7 cellular contexts compared by ENCODE assay signal in the genomic region with DNA sequence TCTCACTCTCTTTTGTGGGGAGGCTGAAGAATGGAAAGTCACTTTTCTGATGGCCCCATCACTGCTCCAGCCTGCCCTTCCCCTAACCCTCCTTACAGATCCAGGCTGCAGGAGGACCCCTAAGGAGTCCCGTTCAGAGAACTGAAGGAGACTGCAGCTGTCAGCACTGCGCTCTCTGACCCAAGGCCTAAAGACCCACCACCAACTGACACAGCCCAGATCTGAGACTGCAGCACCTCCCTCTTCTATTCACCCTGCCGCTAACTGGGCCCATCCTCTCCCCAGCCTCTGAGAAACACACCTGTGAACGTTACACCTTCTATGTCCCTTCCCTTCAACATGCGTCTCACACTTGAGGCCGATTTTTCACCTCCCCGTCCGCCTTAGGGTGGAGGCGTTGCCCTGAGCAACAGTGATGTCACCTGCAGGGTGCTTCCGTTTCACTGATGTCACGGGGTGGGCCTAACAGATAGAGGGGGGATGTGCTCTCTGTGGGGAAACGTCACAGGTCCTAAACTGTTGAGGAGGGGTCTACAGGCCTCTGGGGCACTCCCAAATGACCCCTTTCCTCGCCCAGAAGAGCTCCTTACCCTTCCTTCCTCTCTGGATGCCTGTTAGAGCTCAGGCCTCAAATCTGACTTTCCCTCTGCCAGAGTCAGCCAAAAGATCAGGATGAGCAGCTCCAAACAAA. TPM values are rescaled to one million over a fixed set of nuclear protein-coding genes. Genes with fewer than 3 reads are reported as not detected.
DNase-seq lines count a peak whose midpoint lies in the region; ATAC-seq, FAIRE-seq and TF ChIP-seq lines count a peak whose summit lies in the region.

No MANE protein-coding gene starts in this region.

- peak; percentile 85 for DNase-seq in activated CD4-positive, alpha-beta T cell treated with anti-CD3 and anti-CD28 coated beads, Interleukin-2, amount 10 ng/mL, durations not matched to agents 24 days and 14 days
- DNase-seq in astrocyte (ENCODE audit: low read depth) (no peak), thoracic aorta (ENCODE audit: low spot score) (no peak), cerebellar cortex (ENCODE audit: low spot score) (no peak), foreskin keratinocyte (no peak)
- DNase-seq in naive thymus-derived CD4-positive, alpha-beta T cell, result peak in 8 of 9 donors; percentile 48 to 91 (median 85)

- no peak for FAIRE-seq in astrocyte (lab: Jason Lieb, UNC)

- peak overlapping the region; percentile 14 for H3K27ac Mint-ChIP-seq in activated CD4-positive, alpha-beta T cell treated with anti-CD3 and anti-CD28 coated beads, Interleukin-2, amount 10 ng/mL, durations not matched to agents 24 days and 14 days
- peak overlapping the region; percentile 91 for H3K27ac Mint-ChIP-seq in astrocyte (ENCODE audit: unreplicated experiment)
- peak overlapping the region; percentile 58 to 99 (median 96) for H3K27ac Mint-ChIP-seq in naive thymus-derived CD4-positive, alpha-beta T cell

- H3K4me1 ChIP-seq in astrocyte (ENCODE audit: insufficient read depth, low read length), result peaks cover 79% of the 10 kb centered on the region
- peaks cover 42 to 81% of the 10 kb centered on the region in 2 donors for H3K4me1 ChIP-seq in naive thymus-derived CD4-positive, alpha-beta T cell (ENCODE audit: control insufficient read depth in 2 of 2, insufficient read depth in 2 of 2, low read length in 2 of 2)
- H3K4me1 ChIP-seq in thoracic aorta (ENCODE audit: control insufficient read depth in 1 of 2, low read depth in 2 of 2), result peaks cover 67 to 86% of the 10 kb centered on the region in 2 donors
- peaks cover 47% of the 10 kb centered on the region for H3K4me1 ChIP-seq in foreskin keratinocyte

- POLR2A ChIA-PET in naive thymus-derived CD4-positive, alpha-beta T cell (lab: Charles Lee), result interaction anchor here (4.3 kb wide), 1 partner anchor 12 kb away, joined by 27 read pairs; no protein-coding TSS in a partner anchor

- H3K36me3 ChIP-seq in astrocyte (ENCODE audit: insufficient read depth, low read length) (peaks cover 5% of the 10 kb centered on the region), thoracic aorta (no peaks in the 10 kb centered on the region)
- peaks cover 0 to 7% (median 0%) of the 10 kb centered on the region in 3 experiments for H3K36me3 ChIP-seq in naive thymus-derived CD4-positive, alpha-beta T cell (ENCODE audit: control insufficient read depth in 2 of 3, insufficient read depth in 3 of 3, low read length in 3 of 3)

- CTCF ChIA-PET in naive thymus-derived CD4-positive, alpha-beta T cell (lab: Charles Lee), result no interaction called here

- H3K9me3 ChIP-seq in astrocyte (ENCODE audit: insufficient read depth, low read depth, low read length) (no peaks in the 10 kb centered on the region), thoracic aorta (no peaks in the 10 kb centered on the region)
- no peaks in the 10 kb centered on the region for H3K9me3 ChIP-seq in naive thymus-derived CD4-positive, alpha-beta T cell (ENCODE audit: control insufficient read depth in 2 of 3, low read length in 3 of 3)

- H3K9ac ChIP-seq in astrocyte (ENCODE audit: low read length), result peak overlapping the region; percentile 95

- TF ChIP-seq CTCF in astrocyte (IDR thresholded peaks at IDR 0.05; ENCODE audit: insufficient read depth, low read depth, low read length), result no peak
- TF ChIP-seq CTCF in thoracic aorta (IDR thresholded peaks at IDR 0.05), result no peak
- TF ChIP-seq CTCF in foreskin keratinocyte (conservative IDR thresholded peaks at IDR 0.05), result no peak

- H3K9me3 Mint-ChIP-seq in activated CD4-positive, alpha-beta T cell treated with anti-CD3 and anti-CD28 coated beads, Interleukin-2, amount 10 ng/mL, durations not matched to agents 24 days and 14 days, result no peaks in the 10 kb centered on the region
- H3K9me3 Mint-ChIP-seq in astrocyte (ENCODE audit: unreplicated experiment), result no peaks in the 10 kb centered on the region
- H3K9me3 Mint-ChIP-seq in naive thymus-derived CD4-positive, alpha-beta T cell, result peaks cover 0 to 4% (median 0%) of the 10 kb centered on the region in 11 donors

- peak overlapping the region; percentile 87 for H3K4me2 ChIP-seq in astrocyte (ENCODE audit: low read length)

- peak overlapping the region; percentile 99 for H3K27ac ChIP-seq in astrocyte (ENCODE audit: low read depth, low read length)
- peak overlapping the region; percentile 94 for H3K27ac ChIP-seq in naive thymus-derived CD4-positive, alpha-beta T cell (ENCODE audit: low read depth, low read length)
- peak overlapping the region; percentile 77 to 86 for H3K27ac ChIP-seq in thoracic aorta
- H3K27ac ChIP-seq in foreskin keratinocyte, result no peak overlapping the region

- no peak overlapping the region for H3K4me3 ChIP-seq in astrocyte (ENCODE audit: insufficient read depth, low read depth, low read length)
- H3K4me3 ChIP-seq in naive thymus-derived CD4-positive, alpha-beta T cell (ENCODE audit: low read length), result no peak overlapping the region
- no peak overlapping the region for H3K4me3 ChIP-seq in thoracic aorta

- H3K4me3 Mint-ChIP-seq in activated CD4-positive, alpha-beta T cell treated with anti-CD3 and anti-CD28 coated beads, Interleukin-2, amount 10 ng/mL, durations not matched to agents 24 days and 14 days, result peak overlapping the region; percentile 24
- no peak overlapping the region for H3K4me3 Mint-ChIP-seq in astrocyte (ENCODE audit: unreplicated experiment)
- peak overlapping the region; percentile 58 to 99 (median 77) for H3K4me3 Mint-ChIP-seq in naive thymus-derived CD4-positive, alpha-beta T cell

- peaks cover 92% of the 10 kb centered on the region for H3K79me2 ChIP-seq in astrocyte (ENCODE audit: insufficient read depth, low read length)

- H3K27me3 Mint-ChIP-seq in activated CD4-positive, alpha-beta T cell treated with anti-CD3 and anti-CD28 coated beads, Interleukin-2, amount 10 ng/mL, durations not matched to agents 24 days and 14 days, result no peaks in the 10 kb centered on the region
- H3K27me3 Mint-ChIP-seq in astrocyte (ENCODE audit: low read depth, unreplicated experiment), result no peaks in the 10 kb centered on the region
- H3K27me3 Mint-ChIP-seq in naive thymus-derived CD4-positive, alpha-beta T cell, result no peaks in the 10 kb centered on the region

- peaks cover 18% of the 10 kb centered on the region for H3K36me3 Mint-ChIP-seq in activated CD4-positive, alpha-beta T cell treated with anti-CD3 and anti-CD28 coated beads, Interleukin-2, amount 10 ng/mL, durations not matched to agents 24 days and 14 days (ENCODE audit: low read depth)
- H3K36me3 Mint-ChIP-seq in astrocyte (ENCODE audit: low read depth, unreplicated experiment), result no peaks in the 10 kb centered on the region
- H3K36me3 Mint-ChIP-seq in naive thymus-derived CD4-positive, alpha-beta T cell, result peaks cover 0 to 13% (median 0%) of the 10 kb centered on the region in 5 donors

- intact Hi-C loops in activated CD4-positive, alpha-beta T cell treated with anti-CD3 and anti-CD28 coated beads, Interleukin-2, amount 10 ng/mL, durations not matched to agents 24 days and 14 days (cut with micrococcal nuclease), result loop anchor here (10.0 kb wide), 1 partner anchor 418 kb away; a partner anchor contains a TSS
- intact Hi-C loops in naive thymus-derived CD4-positive, alpha-beta T cell (cut with micrococcal nuclease), result loop anchor here in 1 of 2 donors (1.0 kb wide), 1 partner anchor 11 kb away; no protein-coding TSS in a partner anchor

- H2AFZ ChIP-seq in astrocyte (ENCODE audit: low read depth, low read length), result no peak overlapping the region

- ATAC-seq in naive thymus-derived CD4-positive, alpha-beta T cell, result peak; percentile 63
- ATAC-seq in thoracic aorta (ENCODE audit: insufficient number of reproducible peaks, low FRiP score, low read depth) (no peak), foreskin keratinocyte (no peak), GM18519 (IDR thresholded peaks at IDR 0.05; ENCODE audit: low FRiP score, unreplicated experiment) (no peak)

- peaks cover 77% of the 10 kb centered on the region for H4K20me1 ChIP-seq in astrocyte (ENCODE audit: insufficient read depth, low read length)

- H3K27me3 ChIP-seq in astrocyte (ENCODE audit: insufficient read depth, low read length) (no peaks in the 10 kb centered on the region), thoracic aorta (replicated peaks; ENCODE audit: insufficient read depth) (no peaks in the 10 kb centered on the region), foreskin keratinocyte (no peaks in the 10 kb centered on the region)
- H3K27me3 ChIP-seq in naive thymus-derived CD4-positive, alpha-beta T cell (ENCODE audit: control insufficient read depth in 2 of 2, insufficient read depth in 2 of 2, low read length in 2 of 2), result no peaks in the 10 kb centered on the region

- H3K4me1 Mint-ChIP-seq in activated CD4-positive, alpha-beta T cell treated with anti-CD3 and anti-CD28 coated beads, Interleukin-2, amount 10 ng/mL, durations not matched to agents 24 days and 14 days, result peaks cover 77% of the 10 kb centered on the region
- H3K4me1 Mint-ChIP-seq in astrocyte (ENCODE audit: low read depth, unreplicated experiment), result peaks cover 52% of the 10 kb centered on the region
- peaks cover 64 to 88% (median 81%) of the 10 kb centered on the region in 7 donors for H3K4me1 Mint-ChIP-seq in naive thymus-derived CD4-positive, alpha-beta T cell

RNA-seq across cellular contexts. Expression of a gene that starts 5.1 kb away (rescaled TPM):
- 14.7 and 15.4 TPM in 2 replicates for total RNA-seq in activated CD4-positive, alpha-beta T cell treated with anti-CD3 and anti-CD28 coated beads, Interleukin-2, amount 10 ng/mL, durations not matched to agents 24 days and 14 days
- 21.7 and 21.9 TPM in 2 replicates for total RNA-seq in astrocyte
- total RNA-seq in naive thymus-derived CD4-positive, alpha-beta T cell, result 100 to 1,000 TPM in 1 of 5 experiments, 10 to 100 TPM in 4; 20.0 to 129 (median 27.8) TPM
- 10 to 100 TPM; 17.8 to 18.0 TPM for polyA plus RNA-seq in naive thymus-derived CD4-positive, alpha-beta T cell
- total RNA-seq in thoracic aorta, result 10 to 100 TPM; 55.6 to 59.2 TPM
- 12.3 and 12.4 TPM in 2 replicates for total RNA-seq in foreskin keratinocyte
- polyA plus RNA-seq in foreskin keratinocyte, result 11.2 and 11.3 TPM in 2 replicates

RNA-seq across cellular contexts. Expression of a gene that starts 20.5 kb away (rescaled TPM):
- 0.16 and 0.19 TPM in 2 replicates for total RNA-seq in activated CD4-positive, alpha-beta T cell treated with anti-CD3 and anti-CD28 coated beads, Interleukin-2, amount 10 ng/mL, durations not matched to agents 24 days and 14 days
- 0.82 and 0.86 TPM in 2 replicates for total RNA-seq in astrocyte
- under 1 TPM in 1 of 5 experiments, not detected in 4; 0.17 TPM for total RNA-seq in naive thymus-derived CD4-positive, alpha-beta T cell
- polyA plus RNA-seq in naive thymus-derived CD4-positive, alpha-beta T cell, result not detected
- total RNA-seq in thoracic aorta, result under 1 TPM; 0.35 to 0.68 TPM
- total RNA-seq in foreskin keratinocyte, result 0.17 and 0.74 TPM in 2 replicates
- polyA plus RNA-seq in foreskin keratinocyte, result 0.25 and 0.48 TPM in 2 replicates

Comparison
In these comparisons a context has a peak if more than half of its experiments do, and no peak if none do; other contexts are left out.
1. DNase-seq: peak in activated CD4-positive, alpha-beta T cell treated with anti-CD3 and anti-CD28 coated beads, Interleukin-2, amount 10 ng/mL, durations not matched to agents 24 days and 14 days (single experiment) and naive thymus-derived CD4-positive, alpha-beta T cell (8 of 9); none in astrocyte (single experiment), thoracic aorta (single experiment), cerebellar cortex (single experiment) and foreskin keratinocyte (0 of 2).
2. H3K27ac Mint-ChIP-seq: peak in every context shown above with its lines; median percentile 96 in naive thymus-derived CD4-positive, alpha-beta T cell; 91 in astrocyte; 14 in activated CD4-positive, alpha-beta T cell treated with anti-CD3 and anti-CD28 coated beads, Interleukin-2, amount 10 ng/mL, durations not matched to agents 24 days and 14 days.